ENCODE assay signal across 1 cellular context in the genomic region with DNA sequence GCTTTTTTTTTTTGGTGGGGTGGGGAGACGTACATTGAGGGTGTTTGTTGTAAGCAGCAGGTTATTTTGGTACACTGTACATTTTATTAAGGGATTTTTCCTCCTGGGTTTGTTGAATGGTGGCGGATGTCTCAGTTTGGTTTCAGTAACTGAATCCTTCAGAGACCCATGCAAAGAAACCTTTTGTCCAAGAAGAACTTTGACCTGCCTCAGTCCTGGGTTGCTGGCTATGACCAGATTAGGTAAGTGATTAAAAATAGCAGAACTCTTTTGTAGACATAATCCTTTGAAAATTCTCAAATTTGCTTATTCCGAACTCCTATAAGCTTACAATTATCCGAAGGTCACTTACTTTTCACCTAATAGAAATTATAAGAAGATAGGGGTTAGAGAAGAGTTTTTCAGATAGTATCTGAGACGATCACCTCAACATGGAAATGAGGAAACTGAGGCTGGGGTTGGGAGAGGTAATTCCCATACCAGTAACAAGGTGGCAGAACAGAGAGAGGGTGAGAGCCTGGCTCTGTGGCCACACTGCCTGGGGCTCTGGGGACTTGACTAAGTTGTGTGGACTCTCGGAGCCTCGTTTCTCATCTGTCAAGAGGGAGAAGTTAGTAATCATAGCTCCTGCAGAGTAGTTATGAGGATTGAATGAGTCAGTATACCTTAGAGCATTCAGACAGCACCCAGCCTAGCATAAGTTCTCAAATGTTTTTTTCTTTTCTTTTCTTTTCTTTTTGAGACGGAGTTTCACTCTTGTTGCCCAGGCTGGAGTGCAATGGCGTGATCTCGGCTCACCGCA.
TF ChIP-seq lines count a peak whose summit lies in the region.

No MANE protein-coding gene starts in this region.

TF ChIP-seq in A549, 52 proteins besides CTCF, POLR2A, EP300 and RAD21 (continued from another document):
- TF ChIP-seq EHMT2 (IDR thresholded peaks at IDR 0.05; ENCODE audit: low read depth) (no peak), GATA3 (IDR thresholded peaks at IDR 0.05; ENCODE audit: borderline replicate concordance) (no peak), RFX5 (IDR thresholded peaks at IDR 0.05) (no peak), CBX8 (IDR thresholded peaks at IDR 0.05) (no peak), EHF (CRISPR knock-in tag; IDR thresholded peaks at IDR 0.05) (no peak), RCOR1 (IDR thresholded peaks at IDR 0.05; ENCODE audit: low read depth, low read length) (no peak)
- TF ChIP-seq, protein P1, sequence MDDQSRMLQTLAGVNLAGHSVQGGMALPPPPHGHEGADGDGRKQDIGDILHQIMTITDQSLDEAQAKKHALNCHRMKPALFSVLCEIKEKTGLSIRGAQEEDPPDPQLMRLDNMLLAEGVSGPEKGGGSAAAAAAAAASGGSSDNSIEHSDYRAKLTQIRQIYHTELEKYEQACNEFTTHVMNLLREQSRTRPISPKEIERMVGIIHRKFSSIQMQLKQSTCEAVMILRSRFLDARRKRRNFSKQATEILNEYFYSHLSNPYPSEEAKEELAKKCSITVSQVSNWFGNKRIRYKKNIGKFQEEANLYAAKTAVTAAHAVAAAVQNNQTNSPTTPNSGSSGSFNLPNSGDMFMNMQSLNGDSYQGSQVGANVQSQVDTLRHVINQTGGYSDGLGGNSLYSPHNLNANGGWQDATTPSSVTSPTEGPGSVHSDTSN (IDR thresholded peaks at IDR 0.05): no peak
- TF ChIP-seq, protein P2, sequence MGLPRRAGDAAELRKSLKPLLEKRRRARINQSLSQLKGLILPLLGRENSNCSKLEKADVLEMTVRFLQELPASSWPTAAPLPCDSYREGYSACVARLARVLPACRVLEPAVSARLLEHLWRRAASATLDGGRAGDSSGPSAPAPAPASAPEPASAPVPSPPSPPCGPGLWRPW (IDR thresholded peaks at IDR 0.05): no peak
TF ChIP-seq in A549: peak in this region for 0.
